Comparison of ENCODE assay signal across 11 cellular contexts in the genomic region with DNA sequence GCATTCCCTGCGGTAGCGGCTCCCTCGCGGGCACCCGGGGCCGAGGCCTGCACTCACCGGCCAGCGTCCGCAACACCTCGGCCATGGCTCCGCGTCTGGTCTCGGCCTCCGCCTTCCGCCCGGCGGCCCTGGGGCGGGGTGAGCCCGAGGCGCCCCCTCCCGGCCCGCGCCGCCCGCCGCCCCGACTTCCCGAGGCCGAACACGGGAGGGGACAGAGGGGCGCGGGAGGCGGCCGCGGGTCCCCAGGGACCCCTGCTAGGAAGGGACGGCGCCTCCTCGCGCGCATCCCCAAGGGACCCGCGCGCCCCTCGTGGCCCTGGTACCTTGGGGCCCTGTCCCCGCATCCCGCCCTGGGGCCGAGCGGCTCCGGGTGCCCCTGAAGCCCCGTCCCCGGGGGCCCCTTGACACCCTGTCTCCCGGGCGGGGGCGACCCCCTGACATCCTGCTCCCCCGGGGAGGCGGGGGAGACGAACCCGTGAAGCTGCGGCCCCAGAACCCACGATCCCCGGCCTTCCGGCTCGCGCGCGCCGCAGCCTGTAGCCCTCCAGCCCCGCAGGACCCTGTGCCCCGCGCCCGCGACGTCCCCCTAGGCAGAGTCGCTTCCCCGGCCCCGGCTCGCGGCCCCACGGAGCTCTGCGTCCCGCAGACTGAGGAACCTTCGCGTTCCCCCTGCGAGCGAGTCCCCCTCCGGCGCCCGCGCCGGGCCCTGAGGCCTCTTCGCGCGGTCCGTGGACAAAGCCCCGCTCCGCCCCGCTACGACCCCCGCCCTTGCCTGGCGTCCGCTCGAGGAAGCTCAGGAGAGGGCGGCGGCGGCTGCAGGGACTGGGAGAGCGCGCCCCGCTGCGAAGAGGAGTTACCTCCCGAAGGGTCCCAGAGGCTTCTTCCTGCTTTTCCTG. TPM values are rescaled to one million over a fixed set of nuclear protein-coding genes. Genes with fewer than 3 reads are reported as not detected.
DNase-seq lines count a peak whose midpoint lies in the region; ATAC-seq and TF ChIP-seq lines count a peak whose summit lies in the region.
"Had no signal": no experiment of that assay in that cellular context is flagged by ENCODE, and none has a peak within 500 bp of the region (broad histone marks: within the 10 kb centered on the region; RNA-seq: fewer than 3 reads in every experiment).

TSS of gene ABO (minus strand) at position 97 of the 896 bp plus-strand sequence.

- no peaks in the 10 kb centered on the region for H3K36me3 Mint-ChIP-seq in chondrocyte (ENCODE audit: low read depth)

- no peak within 1 kb of the TSS for H3K9ac ChIP-seq in HUES48 (ENCODE audit: low read depth, low read length)

- peaks cover 54% of the 10 kb centered on the region for H3K27me3 Mint-ChIP-seq in chondrocyte (ENCODE audit: low read depth)

- H3K36me3 ChIP-seq in HUES48 (ENCODE audit: control insufficient read depth, insufficient read depth, low read length) (no peaks in the 10 kb centered on the region), left lung (no peaks in the 10 kb centered on the region)

- H3K4me1 ChIP-seq in HUES48 (ENCODE audit: control insufficient read depth, insufficient read depth, low read length) (no peaks in the 10 kb centered on the region), left lung (peaks cover 0 to 13% of the 10 kb centered on the region in 2 donors)

- peaks cover 3% of the 10 kb centered on the region for H3K4me1 Mint-ChIP-seq in chondrocyte (ENCODE audit: low read depth)

- intact Hi-C loops in left lung (cut with DNase I): no loop called here

- H3K9me3 ChIP-seq in HUES48 (ENCODE audit: control insufficient read depth, insufficient read depth, low read length) (peaks cover 20% of the 10 kb centered on the region), left lung (peaks cover 0 to 5% of the 10 kb centered on the region in 2 donors)

- peak within 1 kb of the TSS; percentile 48 for H3K4me3 Mint-ChIP-seq in chondrocyte (ENCODE audit: unreplicated experiment)

- no peak within 1 kb of the TSS for H3K27ac ChIP-seq in HUES48 (ENCODE audit: low read depth, low read length)
- H3K27ac ChIP-seq in left lung: peak within 1 kb of the TSS in 1 of 2 donors; percentile 55
- no peak within 1 kb of the TSS for H3K27ac ChIP-seq in substantia nigra (ENCODE audit: low read depth, low read length, poor library complexity, severe bottlenecking)

- H3K27ac Mint-ChIP-seq in chondrocyte (ENCODE audit: unreplicated experiment): no peak within 1 kb of the TSS

- peak within 1 kb of the TSS; percentile 56 for H3K4me3 ChIP-seq in HUES48 (ENCODE audit: low read depth, low read length)
- H3K4me3 ChIP-seq in left lung: peak within 1 kb of the TSS; percentile 44 to 50

- peaks cover 4% of the 10 kb centered on the region for H3K9me3 Mint-ChIP-seq in chondrocyte (ENCODE audit: low read depth)

- H3K27me3 ChIP-seq in HUES48 (ENCODE audit: control insufficient read depth, insufficient read depth, low read length) (peaks cover 67% of the 10 kb centered on the region), left lung (peaks cover 14 to 45% of the 10 kb centered on the region in 2 donors)

- peak; percentile 48 for TF ChIP-seq CTCF in chondrocyte (IDR thresholded peaks at IDR 0.05)
- no peak for TF ChIP-seq CTCF in left lung (IDR thresholded peaks at IDR 0.05)

- no peak for DNase-seq in chondrocyte (ENCODE audit: low spot score)
- peak in 1 of 2 donors; percentile 84 for DNase-seq in left lung
- no peak for DNase-seq in stimulated activated naive CD8-positive, alpha-beta T cell treated with anti-CD3 and anti-CD28 coated beads, Interleukin-15, Interleukin-2, amounts not matched to agents 100 U/mL and 50 U/mL, for 24 hours
- DNase-seq in medulla oblongata (ENCODE audit: extremely low spot score): no peak
- no peak for DNase-seq in OCI-M2 (lab: John Stamatoyannopoulos, UW; ENCODE audit: unreplicated experiment)
- no peak for DNase-seq in substantia nigra (lab: John Stamatoyannopoulos, UW)
- DNase-seq: midbrain, NCI-H1105 treated with DMSO at 0.1 percent for 48 hours, T1000 had no signal

- peak; percentile 88 for ATAC-seq in left lung
- ATAC-seq in stimulated activated naive CD8-positive, alpha-beta T cell treated with anti-CD3 and anti-CD28 coated beads, Interleukin-15, Interleukin-2, amounts not matched to agents 100 U/mL and 50 U/mL, for 24 hours: peak; percentile 34

RNA-seq across cellular contexts. Expression of gene ABO, which starts in this region (rescaled TPM):
- 0.17 TPM in 1 of 3 replicates, not detected in the others for total RNA-seq in chondrocyte
- 1 to 10 TPM; 5.7 to 7.9 TPM for total RNA-seq in left lung
- total RNA-seq: astrocyte had no signal
